Comparison of ENCODE assay signal across 18 cellular contexts in genomic region chr18:74624491-74624890, GRCh38.
"Had no signal": no experiment of that assay in that cellular context is flagged by ENCODE, and none has a peak within 500 bp of the region (broad histone marks: within the 10 kb centered on the region; RNA-seq: fewer than 3 reads in every experiment).

No MANE protein-coding gene starts in this region.

- H3K36me3 ChIP-seq: MG63, SJSA1 had no signal

- H3K9me3 ChIP-seq: MG63, SJSA1 had no signal

- DNase-seq: Karpas-422, KG1, MG63, NCI-H1092, NCI-H1105 treated with DMSO at 0.1 percent for 48 hours, NCI-H1436, NCI-H187, NCI-H2029, NCI-H2171 treated with DMSO at 0.1 percent for 48 hours, NCI-H446 treated with DMSO at 0.1 percent for 48 hours, NCI-H510A treated with DMSO at 0.1 percent for 48 hours, Right ventricle myocardium superior, RPMI8226, SIG-M5 had no signal

- ATAC-seq: HepG2 had no signal

- H3K27ac ChIP-seq: SJSA1, SK-N-MC had no signal

- H3K27me3 ChIP-seq: MG63, SJSA1 had no signal

- FAIRE-seq: HepG2, RCC 7860 had no signal

- H3K4me3 ChIP-seq: MG63, SJSA1, SK-N-MC had no signal
